22 cellular contexts compared by ENCODE assay signal in genomic region chr16:89577055-89577759, GRCh38. TPM values are rescaled to one million over a fixed set of nuclear protein-coding genes. Genes with fewer than 3 reads are reported as not detected.
DNase-seq lines count a peak whose midpoint lies in the region; ATAC-seq and TF ChIP-seq lines count a peak whose summit lies in the region.
"Had no signal": no experiment of that assay in that cellular context is flagged by ENCODE, and none has a peak within 500 bp of the region (broad histone marks: within the 10 kb centered on the region; RNA-seq: fewer than 3 reads in every experiment).

No MANE protein-coding gene starts in this region.

- POLR2A ChIA-PET in Caco-2 (lab: Charles Lee): interaction anchor here (0.6 kb wide), 1 partner anchor 123 kb away, joined by 4 read pairs; no protein-coding TSS in a partner anchor

- H3K4me1 ChIP-seq in ACC112 (ENCODE audit: control insufficient read depth, insufficient read depth, low read length, unreplicated experiment) (peaks cover 34% of the 10 kb centered on the region), Caco-2 (peaks cover 24% of the 10 kb centered on the region)

- H3K27ac Mint-ChIP-seq in Caco-2 (ENCODE audit: unreplicated experiment) (no peak overlapping the region), T-helper 17 cell (no peak overlapping the region), progenitor cell of endocrine pancreas (no peak overlapping the region)
- H3K27ac Mint-ChIP-seq: activated naive CD8-positive, alpha-beta T cell treated with anti-CD3 and anti-CD28 coated beads, Interleukin-2, amount 10 ng/mL, durations not matched to agents 7 days and 5 days; effector memory CD8-positive, alpha-beta T cell had no signal

- DNase-seq in Caco-2 (no peak), T-helper 17 cell (no peak), fibroblast of mammary gland (ENCODE audit: low read depth) (no peak), Ammon's horn (ENCODE audit: low spot score) (no peak), progenitor cell of endocrine pancreas (ENCODE audit: low spot score, unreplicated experiment) (no peak)
- no peak for DNase-seq in stimulated activated CD4-positive, alpha-beta T cell treated with anti-CD3 and anti-CD28 coated beads, Interleukin-1b, Interleukin-23, amount 100 ng/mL, for 48 hours
- DNase-seq: activated CD4-positive, CD25-positive, alpha-beta regulatory T cell treated with anti-CD3 and anti-CD28 coated beads, Interleukin-2, amount 50 U/mL, for 72 hours; activated CD8-positive, alpha-beta memory T cell treated with anti-CD3 and anti-CD28 coated beads, Interleukin-2, amount 50 U/mL, for 48 hours; activated naive CD8-positive, alpha-beta T cell treated with anti-CD3 and anti-CD28 coated beads, Interleukin-2, amount 10 ng/mL, durations not matched to agents 7 days and 5 days; effector memory CD8-positive, alpha-beta T cell; NCI-H1105 treated with DMSO at 0.1 percent for 48 hours; SHP77 had no signal

- ATAC-seq in T-helper 17 cell (no peak), HG03135 (IDR thresholded peaks at IDR 0.05; ENCODE audit: unreplicated experiment) (no peak)
- ATAC-seq: effector memory CD8-positive, alpha-beta T cell; left lobe of liver; pancreas had no signal

- CTCF ChIA-PET in Caco-2 (lab: Charles Lee): no interaction called here

- H3K36me3 ChIP-seq in ACC112 (ENCODE audit: insufficient read depth, low read length): peaks cover 16% of the 10 kb centered on the region; the same call in 1 of the 2 replicates
- H3K36me3 ChIP-seq in Caco-2 (ENCODE audit: control insufficient read depth, insufficient read depth, low read length): 0 out of 2 replicates have a peak, but pooled peaks cover 4% of the 10 kb centered on the region
- H3K36me3 ChIP-seq: pancreas, tibial nerve had no signal

- no peak overlapping the region for H2AFZ ChIP-seq in ACC112 (ENCODE audit: low read length, unreplicated experiment)

- BruUV-seq in Caco-2 (replicated peaks; lab: Mats Ljungman, UMichigan): no TSS peak

- H3K4me3 ChIP-seq in ACC112 (ENCODE audit: low read depth, low read length) (peak overlapping the region; percentile 96), Caco-2 (ENCODE audit: low read depth, low read length) (peak overlapping the region; percentile 86), fibroblast of mammary gland (ENCODE audit: control insufficient read depth, low read depth, low read length) (peak overlapping the region; percentile 53)
- H3K4me3 ChIP-seq: pancreas, tibial nerve had no signal

- H3K4me1 Mint-ChIP-seq in Caco-2 (ENCODE audit: low read depth, unreplicated experiment) (peaks cover 7% of the 10 kb centered on the region), T-helper 17 cell (peaks cover 4% of the 10 kb centered on the region), progenitor cell of endocrine pancreas (ENCODE audit: low read depth) (peaks cover under 1% of the 10 kb centered on the region)

- no peaks in the 10 kb centered on the region for H3K27me3 ChIP-seq in ACC112 (ENCODE audit: insufficient read depth, low read length)
- no peaks in the 10 kb centered on the region for H3K27me3 ChIP-seq in Caco-2 (replicated peaks; ENCODE audit: control insufficient read depth, insufficient read depth, low read length)

- intact Hi-C loops in Caco-2 (cut with micrococcal nuclease; ENCODE audit: unreplicated experiment): no loop called here

- peak overlapping the region; percentile 63 for H3K27ac ChIP-seq in ACC112 (ENCODE audit: low read depth, low read length)
- H3K27ac ChIP-seq: KMS-11, pancreas, tibial nerve had no signal

- H3K9me3 Mint-ChIP-seq in Caco-2 (ENCODE audit: unreplicated experiment) (no peaks in the 10 kb centered on the region), progenitor cell of endocrine pancreas (ENCODE audit: low read depth) (no peaks in the 10 kb centered on the region)
- H3K9me3 Mint-ChIP-seq: activated naive CD8-positive, alpha-beta T cell treated with anti-CD3 and anti-CD28 coated beads, Interleukin-2, amount 10 ng/mL, durations not matched to agents 7 days and 5 days; effector memory CD8-positive, alpha-beta T cell had no signal

- H3K4me3 Mint-ChIP-seq in Caco-2 (ENCODE audit: unreplicated experiment) (peak overlapping the region; percentile 57), T-helper 17 cell (peak overlapping the region; percentile 25), progenitor cell of endocrine pancreas (ENCODE audit: low read depth) (no peak overlapping the region)
- H3K4me3 Mint-ChIP-seq: activated naive CD8-positive, alpha-beta T cell treated with anti-CD3 and anti-CD28 coated beads, Interleukin-2, amount 10 ng/mL, durations not matched to agents 7 days and 5 days had no signal

- H3K9me3 ChIP-seq in Caco-2 (no peaks in the 10 kb centered on the region), T-helper 17 cell (ENCODE audit: control insufficient read depth, low read length, poor library complexity, severe bottlenecking) (no peaks in the 10 kb centered on the region)
- H3K9me3 ChIP-seq: pancreas, tibial nerve had no signal

- peaks cover 25% of the 10 kb centered on the region for H3K79me2 ChIP-seq in ACC112 (ENCODE audit: control insufficient read depth, insufficient read depth, low read length, unreplicated experiment)

- H3K36me3 Mint-ChIP-seq in Caco-2 (ENCODE audit: insufficient read depth, unreplicated experiment): no peaks in the 10 kb centered on the region
- no peaks in the 10 kb centered on the region for H3K36me3 Mint-ChIP-seq in T-helper 17 cell (ENCODE audit: low read depth)
- no peaks in the 10 kb centered on the region for H3K36me3 Mint-ChIP-seq in progenitor cell of endocrine pancreas (ENCODE audit: insufficient read depth)
- H3K36me3 Mint-ChIP-seq: activated naive CD8-positive, alpha-beta T cell treated with anti-CD3 and anti-CD28 coated beads, Interleukin-2, amount 10 ng/mL, durations not matched to agents 7 days and 5 days had no signal

- H3K27me3 Mint-ChIP-seq in Caco-2 (ENCODE audit: insufficient read depth, unreplicated experiment): no peaks in the 10 kb centered on the region
- H3K27me3 Mint-ChIP-seq in T-helper 17 cell: no peaks in the 10 kb centered on the region
- H3K27me3 Mint-ChIP-seq in progenitor cell of endocrine pancreas: peaks cover 40% of the 10 kb centered on the region

- TF ChIP-seq CTCF in Caco-2 (IDR thresholded peaks at IDR 0.05; ENCODE audit: insufficient read depth in 1 of 2, low read depth in 1 of 2, low read length in 1 of 2, severe bottlenecking in 1 of 2, unreplicated experiment in 1 of 2) (no peak), fibroblast of mammary gland (conservative IDR thresholded peaks at IDR 0.05; ENCODE audit: control insufficient read depth, insufficient read depth, low read depth, low read length) (no peak), progenitor cell of endocrine pancreas (IDR thresholded peaks at IDR 0.05; ENCODE audit: unreplicated experiment) (no peak)

RNA-seq across cellular contexts. Expression of gene CPNE7, which starts 1.6 kb away (rescaled TPM):
- total RNA-seq in Caco-2 (2022): 40.4 and 50.0 TPM in 2 replicates
- total RNA-seq in T-helper 17 cell: 1 to 10 TPM; 4.7 to 8.2 TPM
- total RNA-seq in progenitor cell of endocrine pancreas: 0.41 and 0.84 TPM in 2 replicates
- total RNA-seq: cardiac septum, skeletal muscle tissue had no signal

RNA-seq across cellular contexts. Expression of gene RPL13, which starts 16.7 kb away (rescaled TPM):
- total RNA-seq in Caco-2 (2022) (2,846 and 2,897 TPM in 2 replicates), T-helper 17 cell (1,000 to 10,000 TPM; 4,192 to 4,476 TPM), progenitor cell of endocrine pancreas (1,643 and 1,699 TPM in 2 replicates)

RNA-seq across cellular contexts. Expression of gene DPEP1, which starts 36.2 kb away (rescaled TPM):
- 7.8 and 8.1 TPM in 2 replicates for total RNA-seq in Caco-2 (2022)
- not detected for total RNA-seq in T-helper 17 cell
- total RNA-seq in progenitor cell of endocrine pancreas: 29.6 and 36.3 TPM in 2 replicates
- total RNA-seq: activated naive CD8-positive, alpha-beta T cell treated with anti-CD3 and anti-CD28 coated beads, Interleukin-2, amount 10 ng/mL, durations not matched to agents 7 days and 5 days; cardiac septum; mononuclear cell; skeletal muscle tissue; T-helper 2 cell treated with Interferon-gamma antibody and Interleukin-4, amounts not matched to agents 100 ng/mL and 5 ng/mL, for 36 hours had no signal
